ENCODE assay signal across 22 cellular contexts in the genomic region with DNA sequence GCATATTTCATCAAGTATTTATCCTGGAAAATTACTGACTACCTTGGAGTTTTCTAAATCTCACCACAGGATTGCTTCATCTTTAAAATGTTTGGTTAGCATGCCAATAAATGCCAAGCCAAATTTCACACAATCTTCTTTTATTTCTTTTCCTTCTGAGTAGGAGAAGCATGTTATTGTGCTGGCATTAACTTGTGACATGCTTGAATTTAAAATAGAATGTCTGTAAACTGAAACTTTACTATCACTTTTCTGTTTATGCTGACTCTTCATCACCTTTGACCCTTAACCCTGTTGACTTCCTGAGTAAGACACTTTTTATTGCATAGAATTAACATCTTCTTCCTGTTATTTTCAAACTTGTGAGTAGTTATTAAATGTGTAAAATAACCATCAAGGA. TPM values are rescaled to one million over a fixed set of nuclear protein-coding genes. Genes with fewer than 3 reads are reported as not detected.
"Had no signal": no experiment of that assay in that cellular context is flagged by ENCODE, and none has a peak within 500 bp of the region (broad histone marks: within the 10 kb centered on the region; RNA-seq: fewer than 3 reads in every experiment).

No MANE protein-coding gene starts in this region.

- H3K9me3 ChIP-seq: stomach had no signal

- H3K27ac ChIP-seq: brain microvascular endothelial cell, colonic mucosa, foreskin keratinocyte, left lung, skin epidermis, stomach had no signal

- H3K4me3 ChIP-seq: colonic mucosa, left lung, skin epidermis, stomach had no signal

- H3K36me3 ChIP-seq: brain microvascular endothelial cell, colonic mucosa, left lung, stomach had no signal

- DNase-seq: activated CD4-positive, alpha-beta T cell treated with anti-CD3 and anti-CD28 coated beads, Interleukin-2, amount 10 ng/mL, durations not matched to agents 24 days and 14 days; activated CD8-positive, alpha-beta T cell treated with anti-CD3 and anti-CD28 coated beads for 36 hours; activated naive CD4-positive, alpha-beta T cell treated with anti-CD3 and anti-CD28 coated beads for 36 hours; activated T-cell treated with anti-CD3 and anti-CD28 coated beads, Interleukin-2, amount 50 U/mL, for 1 hour; anterior cingulate cortex; brain microvascular endothelial cell; colonic mucosa; foreskin keratinocyte; glutamatergic neuron; hypothalamus; islet precursor cell; left lung; right cardiac atrium; stimulated activated CD4-positive, alpha-beta T cell treated with anti-CD3 and anti-CD28 coated beads, Interleukin-15, amount 100 ng/mL, for 24 hours; stimulated activated CD4-positive, alpha-beta T cell treated with anti-CD3 and anti-CD28 coated beads, Interleukin-2, amount 100 ng/mL, for 48 hours; stomach; T-helper 2 cell had no signal

- H3K27me3 ChIP-seq: brain microvascular endothelial cell, colonic mucosa, foreskin keratinocyte, left lung, stomach had no signal

- ATAC-seq: activated CD8-positive, alpha-beta T cell treated with anti-CD3 and anti-CD28 coated beads for 36 hours; activated T-helper 17 cell treated with anti-CD3 and anti-CD28 coated beads, Interleukin-2, amount 50 U/mL, for 72 hours; foreskin keratinocyte; left lung; right cardiac atrium had no signal

- H3K4me1 ChIP-seq: colonic mucosa, foreskin keratinocyte, left lung, stomach had no signal

RNA-seq across cellular contexts. Expression of a gene that starts 56.2 kb away (rescaled TPM):
- total RNA-seq: activated CD4-positive, alpha-beta T cell treated with anti-CD3 and anti-CD28 coated beads, Interleukin-2, amount 10 ng/mL, durations not matched to agents 24 days and 14 days; activated CD8-positive, alpha-beta T cell treated with anti-CD3 and anti-CD28 coated beads for 36 hours; activated naive CD4-positive, alpha-beta T cell treated with anti-CD3 and anti-CD28 coated beads for 36 hours; activated T-helper 17 cell treated with anti-CD3 and anti-CD28 coated beads, Interleukin-2, amount 50 U/mL, for 72 hours; epithelial cell of proximal tubule; fibroblast of lung; foreskin keratinocyte; myocyte had no signal
- polyA plus RNA-seq: foreskin keratinocyte had no signal
